In genomic region chr2:26080356-26080755, GRCh38 we compare ENCODE assay signal across 2 cellular contexts.
TF ChIP-seq lines count a peak whose summit lies in the region.

No MANE protein-coding gene starts in this region.

TF ChIP-seq in IMR-90, 13 proteins besides CTCF, POLR2A, EP300 and RAD21:
- TF ChIP-seq MXI1 (IDR thresholded peaks at IDR 0.05; ENCODE audit: borderline replicate concordance, low read depth, low read length) (no peak), MAFK (IDR thresholded peaks at IDR 0.05; ENCODE audit: low read depth, low read length) (no peak), RFX5 (IDR thresholded peaks at IDR 0.05; ENCODE audit: low read depth, low read length) (no peak), ELK1 (IDR thresholded peaks at IDR 0.05; ENCODE audit: borderline replicate concordance, low read depth, low read length) (no peak), CEBPB (IDR thresholded peaks at IDR 0.05; ENCODE audit: low read depth, low read length) (peak; percentile 38; the same call in 1 of the 2 replicates)

TF ChIP-seq in HEK293T, 16 proteins besides CTCF, POLR2A, EP300 and RAD21:
- TF ChIP-seq TARDBP (IDR thresholded peaks at IDR 0.05): no peak
